Comparison of ENCODE assay signal across 9 cellular contexts in genomic region chr2:109260886-109261700, GRCh38.
DNase-seq lines count a peak whose midpoint lies in the region; ATAC-seq and TF ChIP-seq lines count a peak whose summit lies in the region.
"Had no signal": no experiment of that assay in that cellular context is flagged by ENCODE, and none has a peak within 500 bp of the region (broad histone marks: within the 10 kb centered on the region; RNA-seq: fewer than 3 reads in every experiment).

No MANE protein-coding gene starts in this region.

- peaks cover 0 to 97% (median 58%) of the 10 kb centered on the region in 11 experiments; a peak in 18 of 22 replicates for H4K20me1 ChIP-seq in BLaER1 treated with 17β-estradiol and CSF1 and Interleukin-3, amounts not matched to agents 10 nM and 100 nM
- no peaks in the 10 kb centered on the region for H4K20me1 ChIP-seq in HCT116 (ENCODE audit: insufficient read depth)

- no peak for TF ChIP-seq POLR2A in HCT116 (IDR thresholded peaks at IDR 0.05; ENCODE audit: borderline replicate concordance, extremely low read depth, insufficient read depth, insufficient read length)

- H3K27ac ChIP-seq in BLaER1 treated with 17β-estradiol and CSF1 and Interleukin-3, amounts not matched to agents 10 nM and 100 nM, result peak overlapping the region in 3 of 11 experiments; percentile 21 to 38 (median 24); a peak in 2 of 22 replicates
- H3K27ac ChIP-seq in HCT116 (ENCODE audit: low read depth, low read length), result no peak overlapping the region

- peak overlapping the region; percentile 23 to 98 (median 46); a peak in 20 of 22 replicates for H3K4me2 ChIP-seq in BLaER1 treated with 17β-estradiol and CSF1 and Interleukin-3, amounts not matched to agents 10 nM and 100 nM
- no peak overlapping the region for H3K4me2 ChIP-seq in HCT116 (ENCODE audit: low read length)

- BruUV-seq in HCT116 (replicated peaks; lab: Mats Ljungman, UMichigan), result no TSS peak

- ATAC-seq in HCT116 (peak; percentile 88), GM19328 (IDR thresholded peaks at IDR 0.05; ENCODE audit: unreplicated experiment) (no peak)

- no peaks in the 10 kb centered on the region for H3K9me3 ChIP-seq in BLaER1 treated with 17β-estradiol and CSF1 and Interleukin-3, amounts not matched to agents 10 nM and 100 nM (replicated peaks in 1 of 11)
- no peaks in the 10 kb centered on the region for H3K9me3 ChIP-seq in HCT116 (ENCODE audit: control insufficient read depth in 1 of 2, insufficient read depth in 1 of 2, low read depth in 1 of 2, low read length in 2 of 2)
- H3K9me3 ChIP-seq: HAP-1 had no signal

- DNase-seq in HCT116 (ENCODE audit: low read depth, low spot score), result no peak
- DNase-seq in RPMI8226, result peak; percentile 29
- no peak for DNase-seq in kidney epithelial cell (ENCODE audit: low read depth)
- DNase-seq in OCI-M1 (lab: John Stamatoyannopoulos, UW), result no peak
- no peak for DNase-seq in activated CD4-positive, alpha-beta T cell treated with anti-CD3 and anti-CD28 coated beads, Interleukin-2, amount 50 U/mL, for 48 hours
- no peak for DNase-seq in GM20000 (ENCODE audit: low spot score)

- H3K36me3 ChIP-seq in BLaER1 treated with 17β-estradiol and CSF1 and Interleukin-3, amounts not matched to agents 10 nM and 100 nM, result no peaks in the 10 kb centered on the region
- H3K36me3 ChIP-seq in HCT116 (ENCODE audit: control insufficient read depth in 1 of 2, insufficient read depth in 2 of 2, low read length in 2 of 2) (no peaks in the 10 kb centered on the region), kidney epithelial cell (ENCODE audit: control insufficient read depth, insufficient read depth, low read length) (no peaks in the 10 kb centered on the region)
- H3K36me3 ChIP-seq: HAP-1 had no signal

- CTCF ChIA-PET in HCT116 (lab: Charles Lee), result no interaction called here

- POLR2A ChIA-PET in HCT116 (lab: Charles Lee), result no interaction called here

- no peaks in the 10 kb centered on the region for H3K27me3 ChIP-seq in BLaER1 treated with 17β-estradiol and CSF1 and Interleukin-3, amounts not matched to agents 10 nM and 100 nM
- H3K27me3 ChIP-seq in HCT116 (ENCODE audit: insufficient read depth, low read length) (no peaks in the 10 kb centered on the region; the same call in 1 of the 2 replicates), kidney epithelial cell (ENCODE audit: control insufficient read depth, insufficient read depth, low read length) (no peaks in the 10 kb centered on the region)

- no peak overlapping the region for H3K4me3 ChIP-seq in BLaER1 treated with 17β-estradiol and CSF1 and Interleukin-3, amounts not matched to agents 10 nM and 100 nM
- H3K4me3 ChIP-seq in HCT116 (replicated peaks in 1 of 2; ENCODE audit: low read depth in 1 of 2, low read length in 2 of 2) (no peak overlapping the region), kidney epithelial cell (ENCODE audit: low read depth, low read length) (no peak overlapping the region)
- H3K4me3 ChIP-seq: HAP-1 had no signal

- H3K9me2 ChIP-seq in HCT116 (ENCODE audit: insufficient read depth), result no peaks in the 10 kb centered on the region

- TF ChIP-seq RAD21 in HCT116 (IDR thresholded peaks at IDR 0.05; ENCODE audit: low read depth), result peak; percentile 58

- RAD21 ChIA-PET in HCT116 (lab: Charles Lee; ENCODE audit: low non-redundant PET in 1 of 2, low total read pairs in 2 of 2, uncharacterized antibody in 2 of 2, unreplicated experiment in 2 of 2), result no interaction called here

- intact Hi-C loops in HCT116 (cut with micrococcal nuclease), result loop anchor here (1.0 kb wide), 1 partner anchor 249 kb away; no protein-coding TSS in a partner anchor

- TF ChIP-seq CTCF in HCT116 (IDR thresholded peaks at IDR 0.05 in 2 of 3, conservative IDR thresholded peaks at IDR 0.05 in 1 of 3; ENCODE audit: borderline replicate concordance in 1 of 3, insufficient read depth in 1 of 3, low read depth in 2 of 3, low read length in 2 of 3) (peak; percentile 30 to 55 (median 44); a peak in 5 of 6 replicates), kidney epithelial cell (IDR thresholded peaks at IDR 0.05; ENCODE audit: insufficient read depth, low read length, poor library complexity, severe bottlenecking) (peak; percentile 28), GM20000 (IDR thresholded peaks at IDR 0.05; ENCODE audit: extremely low read depth, missing control alignments) (no peak)

- H3K9ac ChIP-seq in BLaER1 treated with 17β-estradiol and CSF1 and Interleukin-3, amounts not matched to agents 10 nM and 100 nM, result no peak overlapping the region
- no peak overlapping the region for H3K9ac ChIP-seq in HCT116 (ENCODE audit: low read length)

- H2AFZ ChIP-seq in HCT116 (ENCODE audit: low read depth, low read length, poor library complexity, severe bottlenecking), result peak overlapping the region; percentile 9

- H3K79me2 ChIP-seq in HCT116 (ENCODE audit: insufficient read depth, low read length), result no peaks in the 10 kb centered on the region

- H3K4me1 ChIP-seq in BLaER1 treated with 17β-estradiol and CSF1 and Interleukin-3, amounts not matched to agents 10 nM and 100 nM, result peaks cover 74 to 98% (median 88%) of the 10 kb centered on the region in 10 experiments
- peaks cover 4 to 11% of the 10 kb centered on the region in 2 experiments; a peak in 3 of 4 replicates for H3K4me1 ChIP-seq in HCT116 (ENCODE audit: control insufficient read depth in 1 of 2, insufficient read depth in 2 of 2, low read length in 2 of 2)
- H3K4me1 ChIP-seq: HAP-1 had no signal

TF ChIP-seq in HCT116, 20 proteins besides CTCF, POLR2A, EP300 and RAD21:
- no peak for TF ChIP-seq ZNF274 (IDR thresholded peaks at IDR 0.05; ENCODE audit: low read depth, low read length)
